In the genomic region with DNA sequence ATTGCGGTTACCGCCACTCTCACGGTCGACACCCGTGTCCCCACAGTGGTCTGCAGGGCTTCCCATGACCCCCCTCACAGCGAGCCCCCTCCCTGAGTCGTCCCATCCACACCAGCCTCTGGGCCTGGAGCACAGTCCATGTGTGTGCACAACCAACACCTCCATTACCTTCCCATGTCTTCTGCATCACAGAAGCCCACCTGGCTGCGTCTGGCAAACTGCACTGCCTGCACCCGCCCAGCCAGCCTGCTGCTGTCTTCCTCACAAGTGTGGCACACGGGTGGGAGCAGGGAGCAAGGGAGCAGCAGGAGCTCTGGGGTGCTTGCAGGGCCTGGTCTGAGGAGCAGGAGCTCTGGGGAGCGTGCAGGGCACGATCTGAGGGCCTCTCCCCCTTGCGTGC, we compare ENCODE assay signal across 22 cellular contexts.
"Had no signal": no experiment of that assay in that cellular context is flagged by ENCODE, and none has a peak within 500 bp of the region (broad histone marks: within the 10 kb centered on the region; RNA-seq: fewer than 3 reads in every experiment).

No MANE protein-coding gene starts in this region.

- FAIRE-seq: HepG2, RCC 7860 had no signal

- H3K4me3 ChIP-seq: MG63, SJSA1, SK-N-MC had no signal

- H3K9me3 ChIP-seq: MG63 had no signal

- ATAC-seq: HepG2 had no signal

- H3K27me3 ChIP-seq: MG63, SJSA1 had no signal

- H3K4me1 ChIP-seq: SJSA1 had no signal

- H3K27ac ChIP-seq: SJSA1, SK-N-MC had no signal

- DNase-seq: IMR-90, Karpas-422, KG1, MG63, NCI-H1417 treated with DMSO at 0.1 percent for 48 hours, NCI-H146, NCI-H187, NCI-H2081 treated with DMSO at 0.1 percent for 48 hours, NCI-H2171, NCI-H226, NCI-H446, NCI-H510A, NCI-H524 treated with DMSO at 0.1 percent for 48 hours, NCI-H69, NCI-H774, Right ventricle myocardium superior, RPMI8226, SIG-M5 had no signal

- H3K36me3 ChIP-seq: MG63, SJSA1 had no signal
